In the genomic region with DNA sequence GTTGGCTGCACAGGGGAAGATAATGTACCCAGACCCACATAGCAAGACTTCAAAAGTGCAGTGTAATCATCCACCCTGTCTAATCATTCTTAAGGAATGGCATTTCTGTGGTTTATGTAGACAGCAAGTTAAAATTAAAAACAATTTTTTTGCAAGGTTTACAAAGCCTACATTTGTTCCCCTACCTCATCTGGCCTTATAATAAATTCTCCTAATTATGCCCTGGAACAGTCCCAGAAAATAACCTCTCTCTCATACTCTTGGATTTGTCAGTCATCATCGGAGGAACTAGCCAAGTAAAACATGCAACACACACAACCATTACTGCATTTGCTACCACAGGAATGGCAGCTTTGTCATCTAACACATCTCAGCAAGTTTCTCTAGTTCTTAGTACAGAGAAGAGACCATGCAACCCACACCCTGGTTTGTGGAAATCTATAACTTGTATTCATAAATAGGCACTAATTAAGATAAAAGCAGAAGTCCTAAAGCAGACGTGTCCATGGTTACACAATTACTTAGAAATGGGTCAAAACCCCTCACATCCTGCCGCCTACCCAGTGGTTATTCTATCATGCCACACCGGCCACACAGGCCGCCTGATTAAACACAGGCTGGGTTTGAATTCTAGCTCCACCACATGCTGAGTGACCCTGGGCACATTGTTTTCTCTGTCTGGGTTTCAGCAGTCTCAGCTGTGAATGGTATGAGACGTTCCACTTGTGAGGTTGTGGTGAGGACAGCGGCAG, we compare ENCODE assay signal across 9 cellular contexts. TPM values are rescaled to one million over a fixed set of nuclear protein-coding genes. Genes with fewer than 3 reads are reported as not detected.
DNase-seq lines count a peak whose midpoint lies in the region; ATAC-seq and TF ChIP-seq lines count a peak whose summit lies in the region.
"Had no signal": no experiment of that assay in that cellular context is flagged by ENCODE, and none has a peak within 500 bp of the region (broad histone marks: within the 10 kb centered on the region; RNA-seq: fewer than 3 reads in every experiment).

No MANE protein-coding gene starts in this region.

- H3K36me3 Mint-ChIP-seq in natural killer cell, result no peaks in the 10 kb centered on the region
- no peaks in the 10 kb centered on the region for H3K36me3 Mint-ChIP-seq in GM23338 (ENCODE audit: low read depth)

- H3K27me3 Mint-ChIP-seq in natural killer cell (ENCODE audit: low read depth in 2 of 2) (peaks cover 12 to 29% of the 10 kb centered on the region in 2 donors), GM23338 (ENCODE audit: insufficient read depth, low read depth, poor library complexity) (no peaks in the 10 kb centered on the region)

- peaks cover 9% of the 10 kb centered on the region for H3K4me1 ChIP-seq in GM23338 (ENCODE audit: insufficient read depth)

- no peak overlapping the region for H3K4me2 ChIP-seq in GM23338

- H3K27me3 ChIP-seq in GM23338 (ENCODE audit: insufficient read depth), result no peaks in the 10 kb centered on the region

- H3K36me3 ChIP-seq in GM23338 (ENCODE audit: insufficient read depth), result no peaks in the 10 kb centered on the region

- H3K4me3 ChIP-seq in GM23338, result no peak overlapping the region

- no peak overlapping the region for H3K27ac ChIP-seq in GM23338 (ENCODE audit: low read depth)

- ATAC-seq in GM18498 (IDR thresholded peaks at IDR 0.05; ENCODE audit: unreplicated experiment), result peak; percentile 72
- ATAC-seq in HG03432 (IDR thresholded peaks at IDR 0.05; ENCODE audit: unreplicated experiment), result peak; percentile 66
- peak; percentile 29 to 77 (median 73) for ATAC-seq in natural killer cell
- ATAC-seq in GM23338, result no peak

- DNase-seq in amniotic stem cell (lab: John Stamatoyannopoulos, UW) (peak; percentile 75), natural killer cell (no peak), GM23338 (ENCODE audit: low spot score) (no peak), T-helper 9 cell (no peak)
- no peak for DNase-seq in activated T-cell treated with anti-CD3 and anti-CD28 coated beads, Interleukin-2, amount 50 U/mL, for 48 hours
- DNase-seq in effector CD4-positive, alpha-beta T cell, result no peak
- DNase-seq: NCI-H1694 had no signal

- no peaks in the 10 kb centered on the region for H3K79me2 ChIP-seq in GM23338 (replicated peaks; ENCODE audit: insufficient read depth)

- H4K20me1 ChIP-seq in GM23338 (replicated peaks; ENCODE audit: insufficient read depth), result no peaks in the 10 kb centered on the region

- no peaks in the 10 kb centered on the region for H3K9me2 ChIP-seq in GM23338 (ENCODE audit: insufficient read depth)

- H3F3A ChIP-seq in GM23338 (replicated peaks; ENCODE audit: low read depth), result no peaks in the 10 kb centered on the region

- H2AFZ ChIP-seq in GM23338, result no peak overlapping the region

- TF ChIP-seq CTCF in natural killer cell (IDR thresholded peaks at IDR 0.05), result no peak
- TF ChIP-seq CTCF in GM23338 (conservative IDR thresholded peaks at IDR 0.05; ENCODE audit: low read depth in 2 of 2), result no peak

- H3K27ac Mint-ChIP-seq in natural killer cell, result no peak overlapping the region
- no peak overlapping the region for H3K27ac Mint-ChIP-seq in GM23338

- intact Hi-C loops in natural killer cell (cut with micrococcal nuclease), result no loop called here

- H3K4me1 Mint-ChIP-seq in natural killer cell, result peaks cover 13 to 15% of the 10 kb centered on the region in 2 donors
- no peaks in the 10 kb centered on the region; the same call in 2 of the 3 replicates for H3K4me1 Mint-ChIP-seq in GM23338

- H3K4me3 Mint-ChIP-seq in natural killer cell (no peak overlapping the region), GM23338 (no peak overlapping the region)

- no peaks in the 10 kb centered on the region for H3K9me3 Mint-ChIP-seq in natural killer cell
- H3K9me3 Mint-ChIP-seq in GM23338, result no peaks in the 10 kb centered on the region

TF ChIP-seq in GM23338, 12 proteins besides CTCF, POLR2A, EP300 and RAD21 (continues in another document):
- TF ChIP-seq ZNF114 (CRISPR knock-in tag; IDR thresholded peaks at IDR 0.05) (no peak), CREB1 (CRISPR knock-in tag; IDR thresholded peaks at IDR 0.05; ENCODE audit: low read depth) (no peak), ZNF331 (CRISPR knock-in tag; IDR thresholded peaks at IDR 0.05; ENCODE audit: low read depth) (no peak), NANOG (IDR thresholded peaks at IDR 0.05; ENCODE audit: borderline replicate concordance) (no peak), EZH2 (IDR thresholded peaks at IDR 0.05; ENCODE audit: low read depth, unreplicated experiment) (no peak)
- TF ChIP-seq, protein P1, sequence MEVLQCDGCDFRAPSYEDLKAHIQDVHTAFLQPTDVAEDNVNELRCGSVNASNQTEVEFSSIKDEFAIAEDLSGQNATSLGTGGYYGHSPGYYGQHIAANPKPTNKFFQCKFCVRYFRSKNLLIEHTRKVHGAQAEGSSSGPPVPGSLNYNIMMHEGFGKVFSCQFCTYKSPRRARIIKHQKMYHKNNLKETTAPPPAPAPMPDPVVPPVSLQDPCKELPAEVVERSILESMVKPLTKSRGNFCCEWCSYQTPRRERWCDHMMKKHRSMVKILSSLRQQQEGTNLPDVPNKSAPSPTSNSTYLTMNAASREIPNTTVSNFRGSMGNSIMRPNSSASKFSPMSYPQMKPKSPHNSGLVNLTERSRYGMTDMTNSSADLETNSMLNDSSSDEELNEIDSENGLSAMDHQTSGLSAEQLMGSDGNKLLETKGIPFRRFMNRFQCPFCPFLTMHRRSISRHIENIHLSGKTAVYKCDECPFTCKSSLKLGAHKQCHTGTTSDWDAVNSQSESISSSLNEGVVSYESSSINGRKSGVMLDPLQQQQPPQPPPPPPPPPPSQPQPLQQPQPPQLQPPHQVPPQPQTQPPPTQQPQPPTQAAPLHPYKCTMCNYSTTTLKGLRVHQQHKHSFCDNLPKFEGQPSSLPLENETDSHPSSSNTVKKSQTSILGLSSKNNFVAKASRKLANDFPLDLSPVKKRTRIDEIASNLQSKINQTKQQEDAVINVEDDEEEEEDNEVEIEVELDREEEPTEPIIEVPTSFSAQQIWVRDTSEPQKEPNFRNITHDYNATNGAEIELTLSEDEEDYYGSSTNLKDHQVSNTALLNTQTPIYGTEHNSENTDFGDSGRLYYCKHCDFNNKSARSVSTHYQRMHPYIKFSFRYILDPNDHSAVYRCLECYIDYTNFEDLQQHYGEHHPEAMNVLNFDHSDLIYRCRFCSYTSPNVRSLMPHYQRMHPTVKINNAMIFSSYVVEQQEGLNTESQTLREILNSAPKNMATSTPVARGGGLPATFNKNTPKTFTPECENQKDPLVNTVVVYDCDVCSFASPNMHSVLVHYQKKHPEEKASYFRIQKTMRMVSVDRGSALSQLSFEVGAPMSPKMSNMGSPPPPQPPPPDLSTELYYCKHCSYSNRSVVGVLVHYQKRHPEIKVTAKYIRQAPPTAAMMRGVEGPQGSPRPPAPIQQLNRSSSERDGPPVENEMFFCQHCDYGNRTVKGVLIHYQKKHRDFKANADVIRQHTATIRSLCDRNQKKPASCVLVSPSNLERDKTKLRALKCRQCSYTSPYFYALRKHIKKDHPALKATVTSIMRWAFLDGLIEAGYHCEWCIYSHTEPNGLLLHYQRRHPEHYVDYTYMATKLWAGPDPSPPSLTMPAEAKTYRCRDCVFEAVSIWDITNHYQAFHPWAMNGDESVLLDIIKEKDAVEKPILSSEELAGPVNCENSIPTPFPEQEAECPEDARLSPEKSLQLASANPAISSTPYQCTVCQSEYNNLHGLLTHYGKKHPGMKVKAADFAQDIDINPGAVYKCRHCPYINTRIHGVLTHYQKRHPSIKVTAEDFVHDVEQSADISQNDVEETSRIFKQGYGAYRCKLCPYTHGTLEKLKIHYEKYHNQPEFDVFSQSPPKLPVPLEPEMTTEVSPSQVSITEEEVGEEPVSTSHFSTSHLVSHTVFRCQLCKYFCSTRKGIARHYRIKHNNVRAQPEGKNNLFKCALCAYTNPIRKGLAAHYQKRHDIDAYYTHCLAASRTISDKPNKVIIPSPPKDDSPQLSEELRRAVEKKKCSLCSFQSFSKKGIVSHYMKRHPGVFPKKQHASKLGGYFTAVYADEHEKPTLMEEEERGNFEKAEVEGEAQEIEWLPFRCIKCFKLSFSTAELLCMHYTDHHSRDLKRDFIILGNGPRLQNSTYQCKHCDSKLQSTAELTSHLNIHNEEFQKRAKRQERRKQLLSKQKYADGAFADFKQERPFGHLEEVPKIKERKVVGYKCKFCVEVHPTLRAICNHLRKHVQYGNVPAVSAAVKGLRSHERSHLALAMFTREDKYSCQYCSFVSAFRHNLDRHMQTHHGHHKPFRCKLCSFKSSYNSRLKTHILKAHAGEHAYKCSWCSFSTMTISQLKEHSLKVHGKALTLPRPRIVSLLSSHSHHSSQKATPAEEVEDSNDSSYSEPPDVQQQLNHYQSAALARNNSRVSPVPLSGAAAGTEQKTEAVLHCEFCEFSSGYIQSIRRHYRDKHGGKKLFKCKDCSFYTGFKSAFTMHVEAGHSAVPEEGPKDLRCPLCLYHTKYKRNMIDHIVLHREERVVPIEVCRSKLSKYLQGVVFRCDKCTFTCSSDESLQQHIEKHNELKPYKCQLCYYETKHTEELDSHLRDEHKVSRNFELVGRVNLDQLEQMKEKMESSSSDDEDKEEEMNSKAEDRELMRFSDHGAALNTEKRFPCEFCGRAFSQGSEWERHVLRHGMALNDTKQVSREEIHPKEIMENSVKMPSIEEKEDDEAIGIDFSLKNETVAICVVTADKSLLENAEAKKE (CRISPR knock-in tag; IDR thresholded peaks at IDR 0.05), result no peak
- TF ChIP-seq, protein P2, sequence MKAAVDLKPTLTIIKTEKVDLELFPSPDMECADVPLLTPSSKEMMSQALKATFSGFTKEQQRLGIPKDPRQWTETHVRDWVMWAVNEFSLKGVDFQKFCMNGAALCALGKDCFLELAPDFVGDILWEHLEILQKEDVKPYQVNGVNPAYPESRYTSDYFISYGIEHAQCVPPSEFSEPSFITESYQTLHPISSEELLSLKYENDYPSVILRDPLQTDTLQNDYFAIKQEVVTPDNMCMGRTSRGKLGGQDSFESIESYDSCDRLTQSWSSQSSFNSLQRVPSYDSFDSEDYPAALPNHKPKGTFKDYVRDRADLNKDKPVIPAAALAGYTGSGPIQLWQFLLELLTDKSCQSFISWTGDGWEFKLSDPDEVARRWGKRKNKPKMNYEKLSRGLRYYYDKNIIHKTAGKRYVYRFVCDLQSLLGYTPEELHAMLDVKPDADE (IDR thresholded peaks at IDR 0.05), result no peak

RNA-seq across cellular contexts. Expression of gene ABLIM1, which starts 19.0 kb away (rescaled TPM):
- 100 to 1,000 TPM in 1 of 3 donors, 10 to 100 TPM in 2; 71.9 to 118 (median 73.5) TPM for total RNA-seq in natural killer cell
- 45.1 and 46.6 TPM in 2 replicates for total RNA-seq in GM23338 (2014; rRNA removed; shearing (Covaris generic))
- 18.5 and 21.9 TPM in 2 replicates for polyA plus RNA-seq in GM23338 (2016; fragmentation: Nextera tagmentation; extraction: Ambion mirVana)
